ENCODE assay signal across 12 cellular contexts in genomic region chr11:37450613-37451012, GRCh38.
DNase-seq lines count a peak whose midpoint lies in the region; ATAC-seq and TF ChIP-seq lines count a peak whose summit lies in the region.
"Had no signal": no experiment of that assay in that cellular context is flagged by ENCODE, and none has a peak within 500 bp of the region (broad histone marks: within the 10 kb centered on the region; RNA-seq: fewer than 3 reads in every experiment).

No MANE protein-coding gene starts in this region.

- H3K27me3 ChIP-seq in OCI-LY3 (ENCODE audit: low read depth, low read length) (no peaks in the 10 kb centered on the region), spleen (replicated peaks in 1 of 7) (no peaks in the 10 kb centered on the region), stomach (no peaks in the 10 kb centered on the region)
- H3K27me3 ChIP-seq: Peyer's patch had no signal

- intact Hi-C loops in spleen (cut with DNase I; ENCODE audit: low total_unique reads) (no loop called here), stomach (cut with DNase I; ENCODE audit: low total_unique reads) (no loop called here)

- no peak overlapping the region for H2AFZ ChIP-seq in OCI-LY3 (ENCODE audit: low read depth, low read length)

- no peak overlapping the region for H3K4me3 ChIP-seq in OCI-LY3 (ENCODE audit: low read length)
- no peak overlapping the region for H3K4me3 ChIP-seq in spleen
- H3K4me3 ChIP-seq in stomach, result no peak overlapping the region
- H3K4me3 ChIP-seq: Peyer's patch had no signal

- H3K9ac ChIP-seq in OCI-LY3 (ENCODE audit: low read length), result no peak overlapping the region

- TF ChIP-seq POLR2A in spleen (IDR thresholded peaks at IDR 0.05) (no peak), stomach (IDR thresholded peaks at IDR 0.05) (no peak)

- no peaks in the 10 kb centered on the region for H4K20me1 ChIP-seq in OCI-LY3 (ENCODE audit: insufficient read depth, low read length)

- H3K4me1 ChIP-seq in OCI-LY3 (ENCODE audit: low read length) (peaks cover 9% of the 10 kb centered on the region; the same call in 1 of the 2 replicates), spleen (no peaks in the 10 kb centered on the region), stomach (no peaks in the 10 kb centered on the region)
- H3K4me1 ChIP-seq: Peyer's patch had no signal

- peak overlapping the region; percentile 13; the same call in 1 of the 2 replicates for H3K4me2 ChIP-seq in OCI-LY3 (ENCODE audit: low read length)

- WGBS in spleen, 5 donors, result 14 to 25% (median 20%) methylated on average over 2 of the region's 2 CpGs
- WGBS in stomach, 5 donors, result 33 to 52% (median 44%) methylated on average over 2 of the region's 2 CpGs

- H3K9me3 ChIP-seq in OCI-LY3 (ENCODE audit: insufficient read depth, low read length), result no peaks in the 10 kb centered on the region
- no peaks in the 10 kb centered on the region for H3K9me3 ChIP-seq in spleen
- H3K9me3 ChIP-seq in stomach, result no peaks in the 10 kb centered on the region
- H3K9me3 ChIP-seq: Peyer's patch had no signal

- no peak for TF ChIP-seq CTCF in OCI-LY3 (IDR thresholded peaks at IDR 0.05; ENCODE audit: low read depth, low read length)
- TF ChIP-seq CTCF in spleen (IDR thresholded peaks at IDR 0.05 in 8 of 11, conservative IDR thresholded peaks at IDR 0.05 in 3 of 11), result no peak
- no peak for TF ChIP-seq CTCF in stomach (IDR thresholded peaks at IDR 0.05)

- DNase-seq in kidney tubule cell (ENCODE audit: low spot score) (peak; percentile 48), spleen (no peak), stomach (no peak)
- no peak for DNase-seq in activated CD4-positive, alpha-beta T cell treated with anti-CD3 and anti-CD28 coated beads for 48 hours
- no peak for DNase-seq in activated CD4-positive, CD25-positive, alpha-beta regulatory T cell (lab: John Stamatoyannopoulos, UW)
- DNase-seq: activated CD4-positive, alpha-beta T cell treated with anti-CD3 and anti-CD28 coated beads, Interleukin-2, amount 10 ng/mL, durations not matched to agents 7 days and 5 days; Peyer's patch; retina had no signal

- ATAC-seq in GM18511 (IDR thresholded peaks at IDR 0.05; ENCODE audit: unreplicated experiment) (peak; percentile 85), HG02981 (IDR thresholded peaks at IDR 0.05; ENCODE audit: unreplicated experiment) (peak; percentile 86)
- ATAC-seq: HCT116 had no signal

- H3K36me3 ChIP-seq in OCI-LY3 (replicated peaks; ENCODE audit: low read depth, low read length) (no peaks in the 10 kb centered on the region), spleen (no peaks in the 10 kb centered on the region), stomach (no peaks in the 10 kb centered on the region)
- H3K36me3 ChIP-seq: Peyer's patch had no signal

- H3K27ac ChIP-seq in OCI-LY3 (ENCODE audit: low read length) (no peak overlapping the region), spleen (no peak overlapping the region), stomach (no peak overlapping the region)
- H3K27ac ChIP-seq: Peyer's patch had no signal

- H3K79me2 ChIP-seq in OCI-LY3 (ENCODE audit: low read length), result no peaks in the 10 kb centered on the region

- TF ChIP-seq EP300 in stomach (IDR thresholded peaks at IDR 0.05), result no peak
